In genomic region chr15:72784233-72784876, GRCh38 we compare ENCODE assay signal across 8 cellular contexts. TPM values are rescaled to one million over a fixed set of nuclear protein-coding genes. Genes with fewer than 3 reads are reported as not detected.
A peak's percentile ranks its signal among the peaks of the same experiment; 100 is the strongest.
DNase-seq lines count a peak whose midpoint lies in the region; ATAC-seq lines count a peak whose summit lies in the region.

No MANE protein-coding gene starts in this region.

- H3K4me2 ChIP-seq in BLaER1 treated with 17β-estradiol and CSF1 and Interleukin-3, amounts not matched to agents 10 nM and 100 nM = peak overlapping the region; percentile 71 to 89 (median 81)

- H3K4me3 Mint-ChIP-seq in natural killer cell treated with Interleukin-12 subunit alpha and Interleukin-12 subunit beta and Interleukin-15 and Interleukin-18, amount 100 ng/mL, for 72 hours = peak overlapping the region; percentile 86

- peaks cover 31 to 67% (median 48%) of the 10 kb centered on the region in 10 experiments for H3K4me1 ChIP-seq in BLaER1 treated with 17β-estradiol and CSF1 and Interleukin-3, amounts not matched to agents 10 nM and 100 nM

- ATAC-seq in GM18517 (IDR thresholded peaks at IDR 0.05; ENCODE audit: unreplicated experiment) = peak; percentile 20
- peak; percentile 1 for ATAC-seq in HG03280 (IDR thresholded peaks at IDR 0.05; ENCODE audit: unreplicated experiment)
- peak in 1 of 2 donors; percentile 3 for ATAC-seq in natural killer cell treated with Interleukin-12 subunit alpha and Interleukin-12 subunit beta and Interleukin-15 and Interleukin-18, amount 100 ng/mL, for 72 hours
- ATAC-seq in GM19328 (IDR thresholded peaks at IDR 0.05; ENCODE audit: unreplicated experiment) = no peak

- peak; percentile 34 for DNase-seq in NCI-H345 treated with DMSO at 0.1 percent for 48 hours (lab: John Stamatoyannopoulos, UW; ENCODE audit: unreplicated experiment)
- DNase-seq in activated CD4-positive, alpha-beta T cell treated with anti-CD3 and anti-CD28 coated beads, Interleukin-2, amount 50 U/mL, for 4 hours = peak; percentile 25 to 27
- peak; percentile 79 for DNase-seq in fibroblast of the conjunctiva (ENCODE audit: low read depth)
- no peak for DNase-seq in natural killer cell treated with Interleukin-12 subunit alpha and Interleukin-12 subunit beta and Interleukin-15 and Interleukin-18, amount 100 ng/mL, for 72 hours (ENCODE audit: low spot score)

- peaks cover 54 to 76% of the 10 kb centered on the region in 2 donors for H3K4me1 Mint-ChIP-seq in natural killer cell treated with Interleukin-12 subunit alpha and Interleukin-12 subunit beta and Interleukin-15 and Interleukin-18, amount 100 ng/mL, for 72 hours (ENCODE audit: low read depth in 2 of 2)

- H3K27me3 Mint-ChIP-seq in natural killer cell treated with Interleukin-12 subunit alpha and Interleukin-12 subunit beta and Interleukin-15 and Interleukin-18, amount 100 ng/mL, for 72 hours = no peaks in the 10 kb centered on the region

- peak overlapping the region; percentile 98 to 100 (median 99) for H3K27ac ChIP-seq in BLaER1 treated with 17β-estradiol and CSF1 and Interleukin-3, amounts not matched to agents 10 nM and 100 nM

- H3K36me3 Mint-ChIP-seq in natural killer cell treated with Interleukin-12 subunit alpha and Interleukin-12 subunit beta and Interleukin-15 and Interleukin-18, amount 100 ng/mL, for 72 hours = peaks cover 22% of the 10 kb centered on the region

- H3K27ac Mint-ChIP-seq in natural killer cell treated with Interleukin-12 subunit alpha and Interleukin-12 subunit beta and Interleukin-15 and Interleukin-18, amount 100 ng/mL, for 72 hours = peak overlapping the region; percentile 80 to 91

- H3K9ac ChIP-seq in BLaER1 treated with 17β-estradiol and CSF1 and Interleukin-3, amounts not matched to agents 10 nM and 100 nM = peak overlapping the region; percentile 98 to 100 (median 99)

- peaks cover 0 to 36% (median 30%) of the 10 kb centered on the region in 11 experiments; a peak in 16 of 22 replicates for H4K20me1 ChIP-seq in BLaER1 treated with 17β-estradiol and CSF1 and Interleukin-3, amounts not matched to agents 10 nM and 100 nM

- H3K27me3 ChIP-seq in BLaER1 treated with 17β-estradiol and CSF1 and Interleukin-3, amounts not matched to agents 10 nM and 100 nM = no peaks in the 10 kb centered on the region

- peaks cover 18 to 30% (median 29%) of the 10 kb centered on the region in 11 experiments for H3K36me3 ChIP-seq in BLaER1 treated with 17β-estradiol and CSF1 and Interleukin-3, amounts not matched to agents 10 nM and 100 nM

- peak overlapping the region; percentile 86 to 100 (median 94) for H3K4me3 ChIP-seq in BLaER1 treated with 17β-estradiol and CSF1 and Interleukin-3, amounts not matched to agents 10 nM and 100 nM

- H3K9me3 Mint-ChIP-seq in natural killer cell treated with Interleukin-12 subunit alpha and Interleukin-12 subunit beta and Interleukin-15 and Interleukin-18, amount 100 ng/mL, for 72 hours = no peaks in the 10 kb centered on the region

- no peaks in the 10 kb centered on the region for H3K9me3 ChIP-seq in BLaER1 treated with 17β-estradiol and CSF1 and Interleukin-3, amounts not matched to agents 10 nM and 100 nM (replicated peaks in 1 of 11)

RNA-seq across cellular contexts. Expression of gene ADPGK, which starts 0.8 kb away (rescaled TPM):
- total RNA-seq in natural killer cell treated with Interleukin-12 subunit alpha and Interleukin-12 subunit beta and Interleukin-15 and Interleukin-18, amount 100 ng/mL, for 72 hours = 100 to 1,000 TPM in 1 of 2 donors, 10 to 100 TPM in 1; 96.8 to 135 TPM
